Comparison of ENCODE assay signal across 9 cellular contexts in genomic region chr5:73121109-73121443, GRCh38. TPM values are rescaled to one million over a fixed set of nuclear protein-coding genes. Genes with fewer than 3 reads are reported as not detected.
DNase-seq lines count a peak whose midpoint lies in the region; ATAC-seq and TF ChIP-seq lines count a peak whose summit lies in the region.
"Had no signal": no experiment of that assay in that cellular context is flagged by ENCODE, and none has a peak within 500 bp of the region (broad histone marks: within the 10 kb centered on the region; RNA-seq: fewer than 3 reads in every experiment).

No MANE protein-coding gene starts in this region.

- H3K27me3 ChIP-seq in thoracic aorta (replicated peaks; ENCODE audit: insufficient read depth), result no peaks in the 10 kb centered on the region

- TF ChIP-seq CTCF in MCF 10A (IDR thresholded peaks at IDR 0.05; ENCODE audit: unreplicated experiment), result no peak
- no peak for TF ChIP-seq CTCF in thoracic aorta (IDR thresholded peaks at IDR 0.05)

- DNase-seq in activated naive CD4-positive, alpha-beta T cell treated with anti-CD3 and anti-CD28 coated beads, Interleukin-2, amount 50 U/mL, for 72 hours (ENCODE audit: low spot score in 2 of 2), result no peak
- peak; percentile 30 for DNase-seq in MCF 10A (ENCODE audit: unreplicated experiment)
- no peak for DNase-seq in left lobe of liver (ENCODE audit: low spot score)
- DNase-seq in thoracic aorta (ENCODE audit: low spot score), result no peak
- no peak for DNase-seq in MV-4-11 (lab: John Stamatoyannopoulos, UW)

- no TSS peak for BruUV-seq in MCF 10A (replicated peaks; lab: Mats Ljungman, UMichigan)

- H3K27me3 Mint-ChIP-seq in activated naive CD4-positive, alpha-beta T cell treated with anti-CD3 and anti-CD28 coated beads, Interleukin-2, amount 50 U/mL, for 24 hours, result peaks cover 48% of the 10 kb centered on the region
- no peaks in the 10 kb centered on the region for H3K27me3 Mint-ChIP-seq in MCF 10A (ENCODE audit: insufficient read depth, unreplicated experiment)

- intact Hi-C loops in MCF 10A (cut with micrococcal nuclease), result no loop called here

- peak overlapping the region; percentile 73 for H3K4me3 ChIP-seq in thoracic aorta

- peaks cover 13% of the 10 kb centered on the region for H3K4me1 Mint-ChIP-seq in activated naive CD4-positive, alpha-beta T cell treated with anti-CD3 and anti-CD28 coated beads, Interleukin-2, amount 50 U/mL, for 24 hours
- peaks cover 6% of the 10 kb centered on the region for H3K4me1 Mint-ChIP-seq in MCF 10A (ENCODE audit: insufficient read depth, unreplicated experiment)

- POLR2A ChIA-PET in MCF 10A (lab: Yijun Ruan, JAX), result interaction anchor here (0.9 kb wide), 1 partner anchor 10 kb away, joined by 4 read pairs; no protein-coding TSS in a partner anchor

- no peaks in the 10 kb centered on the region for H3K36me3 ChIP-seq in thoracic aorta

- no peaks in the 10 kb centered on the region for H3K9me3 Mint-ChIP-seq in activated naive CD4-positive, alpha-beta T cell treated with anti-CD3 and anti-CD28 coated beads, Interleukin-2, amount 50 U/mL, for 24 hours
- no peaks in the 10 kb centered on the region for H3K9me3 Mint-ChIP-seq in activated naive CD4-positive, alpha-beta T cell treated with anti-CD3 and anti-CD28 coated beads, Interleukin-2, amount 50 U/mL, for 72 hours
- H3K9me3 Mint-ChIP-seq in MCF 10A (ENCODE audit: unreplicated experiment), result no peaks in the 10 kb centered on the region

- H3K36me3 Mint-ChIP-seq in activated naive CD4-positive, alpha-beta T cell treated with anti-CD3 and anti-CD28 coated beads, Interleukin-2, amount 50 U/mL, for 24 hours, result no peaks in the 10 kb centered on the region
- H3K36me3 Mint-ChIP-seq in activated naive CD4-positive, alpha-beta T cell treated with anti-CD3 and anti-CD28 coated beads, Interleukin-2, amount 50 U/mL, for 72 hours, result peaks cover 0 to 10% of the 10 kb centered on the region in 2 donors
- H3K36me3 Mint-ChIP-seq in MCF 10A (ENCODE audit: insufficient read depth, unreplicated experiment), result no peaks in the 10 kb centered on the region

- H3K9me3 ChIP-seq in thoracic aorta, result no peaks in the 10 kb centered on the region

- H3K27ac ChIP-seq in thoracic aorta, result no peak overlapping the region

- H3K4me3 Mint-ChIP-seq in activated naive CD4-positive, alpha-beta T cell treated with anti-CD3 and anti-CD28 coated beads, Interleukin-2, amount 50 U/mL, for 24 hours, result peak overlapping the region; percentile 34
- peak overlapping the region; percentile 49 for H3K4me3 Mint-ChIP-seq in MCF 10A (ENCODE audit: unreplicated experiment)

- no peak overlapping the region for H3K27ac Mint-ChIP-seq in activated naive CD4-positive, alpha-beta T cell treated with anti-CD3 and anti-CD28 coated beads, Interleukin-2, amount 50 U/mL, for 24 hours
- no peak overlapping the region for H3K27ac Mint-ChIP-seq in activated naive CD4-positive, alpha-beta T cell treated with anti-CD3 and anti-CD28 coated beads, Interleukin-2, amount 50 U/mL, for 72 hours
- H3K27ac Mint-ChIP-seq in MCF 10A (ENCODE audit: low read depth, unreplicated experiment), result no peak overlapping the region

- ATAC-seq in activated naive CD4-positive, alpha-beta T cell treated with anti-CD3 and anti-CD28 coated beads, Interleukin-2, amount 50 U/mL, for 72 hours, result no peak
- ATAC-seq in left lobe of liver, result peak; percentile 11
- no peak for ATAC-seq in thoracic aorta (ENCODE audit: insufficient number of reproducible peaks, low FRiP score, low read depth)
- no peak for ATAC-seq in GM18907 (IDR thresholded peaks at IDR 0.05; ENCODE audit: unreplicated experiment)
- ATAC-seq in GM18868 (IDR thresholded peaks at IDR 0.05; ENCODE audit: unreplicated experiment), result no peak

- peaks cover 0 to 5% of the 10 kb centered on the region in 2 donors for H3K4me1 ChIP-seq in thoracic aorta (ENCODE audit: control insufficient read depth in 1 of 2, low read depth in 2 of 2)

- CTCF ChIA-PET in MCF 10A (lab: Yijun Ruan, JAX), result interaction anchor here (0.9 kb wide), 1 partner anchor 721 kb away, joined by 4 read pairs; no protein-coding TSS in a partner anchor

RNA-seq across cellular contexts. Expression of gene TMEM171, which starts 0.7 kb away (rescaled TPM):
- not detected for total RNA-seq in activated naive CD4-positive, alpha-beta T cell treated with anti-CD3 and anti-CD28 coated beads, Interleukin-2, amount 50 U/mL, for 72 hours
- total RNA-seq in MCF 10A (2022) (0.42 and 0.75 TPM in 2 replicates), left lobe of liver (0.98 TPM), thoracic aorta (not detected)
- total RNA-seq: Right ventricle myocardium superior had no signal

RNA-seq across cellular contexts. Expression of gene TMEM174, which starts 51.9 kb away (rescaled TPM):
- total RNA-seq in activated naive CD4-positive, alpha-beta T cell treated with anti-CD3 and anti-CD28 coated beads, Interleukin-2, amount 50 U/mL, for 72 hours, result not detected
- not detected in 2 replicates for total RNA-seq in MCF 10A (2022)
- total RNA-seq in left lobe of liver, result not detected
- total RNA-seq in thoracic aorta, result not detected
- total RNA-seq: Right ventricle myocardium superior had no signal
